ENCODE assay signal across 23 cellular contexts in genomic region chr10:60958892-60959601, GRCh38. TPM values are rescaled to one million over a fixed set of nuclear protein-coding genes. Genes with fewer than 3 reads are reported as not detected.
DNase-seq lines count a peak whose midpoint lies in the region; ATAC-seq and TF ChIP-seq lines count a peak whose summit lies in the region.
"Had no signal": no experiment of that assay in that cellular context is flagged by ENCODE, and none has a peak within 500 bp of the region (broad histone marks: within the 10 kb centered on the region; RNA-seq: fewer than 3 reads in every experiment).

No MANE protein-coding gene starts in this region.

- TF ChIP-seq POLR2A in lower leg skin (IDR thresholded peaks at IDR 0.05), result no peak

- peak overlapping the region; percentile 79 for H3K27ac ChIP-seq in SJSA1
- H3K27ac ChIP-seq: lower lobe of right lung, RWPE1 had no signal

- H3K9me3 ChIP-seq in SJSA1 (replicated peaks), result no peaks in the 10 kb centered on the region
- H3K9me3 ChIP-seq: Caco-2, lower lobe of right lung, stomach had no signal

- WGBS in lower leg skin, 2 donors, result 44 to 46% methylated on average over 3 of the region's 3 CpGs

- no peaks in the 10 kb centered on the region for H3K36me3 Mint-ChIP-seq in osteocyte (ENCODE audit: unreplicated experiment)
- no peaks in the 10 kb centered on the region for H3K36me3 Mint-ChIP-seq in stimulated activated memory B cell treated with anti-CD40 and anti-IgM and Interleukin-4, amounts not matched to agents 10 μg/mL and 1 μg/mL and 100 μg/mL, for 72 hours
- H3K36me3 Mint-ChIP-seq: natural killer cell, WTC11 had no signal

- no peaks in the 10 kb centered on the region for H3K27me3 ChIP-seq in SJSA1 (replicated peaks)
- H3K27me3 ChIP-seq: stomach had no signal

- H3K4me3 Mint-ChIP-seq in osteocyte (ENCODE audit: unreplicated experiment), result no peak overlapping the region
- no peak overlapping the region for H3K4me3 Mint-ChIP-seq in stimulated activated memory B cell treated with anti-CD40 and anti-IgM and Interleukin-4, amounts not matched to agents 10 μg/mL and 1 μg/mL and 100 μg/mL, for 72 hours
- H3K4me3 Mint-ChIP-seq: natural killer cell, WTC11 had no signal

- peak overlapping the region; percentile 29 for H3K27ac Mint-ChIP-seq in osteocyte (ENCODE audit: unreplicated experiment)
- H3K27ac Mint-ChIP-seq in stimulated activated memory B cell treated with anti-CD40 and anti-IgM and Interleukin-4, amounts not matched to agents 10 μg/mL and 1 μg/mL and 100 μg/mL, for 72 hours, result no peak overlapping the region
- H3K27ac Mint-ChIP-seq: activated T-helper 2 cell treated with anti-CD3 and anti-CD28 coated beads, Interferon-gamma antibody, Interleukin-2, Interleukin-4, amounts not matched to agents 10 μg/mL and 5 μg/mL and 100 μg/mL, durations not matched to agents 14 hours and 24 hours and 36 hours; natural killer cell; WTC11 had no signal

- ATAC-seq in stimulated activated memory B cell treated with anti-CD40 and anti-IgM and Interleukin-4, amounts not matched to agents 10 μg/mL and 1 μg/mL and 100 μg/mL, for 72 hours, result no peak
- no peak for ATAC-seq in GM18511 (IDR thresholded peaks at IDR 0.05; ENCODE audit: unreplicated experiment)
- ATAC-seq: HCT116, lower lobe of right lung, natural killer cell, WTC11 had no signal

- no peaks in the 10 kb centered on the region for H3K27me3 Mint-ChIP-seq in osteocyte (ENCODE audit: unreplicated experiment)
- no peaks in the 10 kb centered on the region for H3K27me3 Mint-ChIP-seq in stimulated activated memory B cell treated with anti-CD40 and anti-IgM and Interleukin-4, amounts not matched to agents 10 μg/mL and 1 μg/mL and 100 μg/mL, for 72 hours

- DNase-seq in ELR (ENCODE audit: low read depth), result peak; percentile 69
- peak; percentile 47 to 89 for DNase-seq in SJSA1 (ENCODE audit: low read depth in 1 of 2, low spot score in 2 of 2)
- peak; percentile 26 for DNase-seq in fibroblast of gingiva (ENCODE audit: low read depth)
- no peak for DNase-seq in osteocyte (ENCODE audit: extremely low spot score, unreplicated experiment)
- DNase-seq in effector CD4-positive, alpha-beta T cell, result no peak
- no peak for DNase-seq in lower leg skin (ENCODE audit: low spot score in 2 of 2)
- DNase-seq: activated CD8-positive, alpha-beta memory T cell treated with anti-CD3 and anti-CD28 coated beads for 24 hours; AML-193; amniotic stem cell; Caco-2; lower lobe of right lung; MV-4-11; natural killer cell; NCI-H2081 treated with DMSO at 0.1 percent for 48 hours; NCI-H69; stomach had no signal

- no peaks in the 10 kb centered on the region for H3K9me3 Mint-ChIP-seq in osteocyte (ENCODE audit: unreplicated experiment)
- no peaks in the 10 kb centered on the region for H3K9me3 Mint-ChIP-seq in stimulated activated memory B cell treated with anti-CD40 and anti-IgM and Interleukin-4, amounts not matched to agents 10 μg/mL and 1 μg/mL and 100 μg/mL, for 72 hours
- H3K9me3 Mint-ChIP-seq: activated T-helper 2 cell treated with anti-CD3 and anti-CD28 coated beads, Interferon-gamma antibody, Interleukin-2, Interleukin-4, amounts not matched to agents 10 μg/mL and 5 μg/mL and 100 μg/mL, durations not matched to agents 14 hours and 24 hours and 36 hours; natural killer cell; WTC11 had no signal

- no peaks in the 10 kb centered on the region for H3K36me3 ChIP-seq in SJSA1
- H3K36me3 ChIP-seq: lower lobe of right lung, stomach had no signal

- H3K4me1 ChIP-seq in SJSA1 (replicated peaks), result peaks cover 81% of the 10 kb centered on the region

- no peak for TF ChIP-seq CTCF in osteocyte (IDR thresholded peaks at IDR 0.05)
- TF ChIP-seq CTCF in lower leg skin (IDR thresholded peaks at IDR 0.05), result no peak

- intact Hi-C loops in lower leg skin (cut with DNase I; ENCODE audit: low total_unique reads), result no loop called here

- peaks cover 46% of the 10 kb centered on the region for H3K4me1 Mint-ChIP-seq in osteocyte (ENCODE audit: unreplicated experiment)
- H3K4me1 Mint-ChIP-seq in stimulated activated memory B cell treated with anti-CD40 and anti-IgM and Interleukin-4, amounts not matched to agents 10 μg/mL and 1 μg/mL and 100 μg/mL, for 72 hours, result peaks cover 11% of the 10 kb centered on the region
- H3K4me1 Mint-ChIP-seq: natural killer cell had no signal

- H3K4me3 ChIP-seq in SJSA1, result no peak overlapping the region
- H3K4me3 ChIP-seq in lower leg skin (ENCODE audit: low read depth, poor library complexity, severe bottlenecking), result no peak overlapping the region
- H3K4me3 ChIP-seq: lower lobe of right lung, stomach had no signal

RNA-seq across cellular contexts. Expression of gene RHOBTB1, which starts 15.1 kb away (rescaled TPM):
- total RNA-seq in SJSA1 (2014; rRNA removed; shearing (Covaris generic)), result 17.7 and 32.1 TPM in 2 replicates
- total RNA-seq in osteocyte (16.0 and 17.2 TPM in 2 replicates), lower leg skin (1 to 10 TPM; 2.4 to 6.9 (median 4.2) TPM)
- total RNA-seq: T-helper 1 cell treated with Interleukin-12 subunit alpha and Interleukin-12 subunit beta and Interleukin-4 antibody, amounts not matched to agents 30 ng/mL and 1 ng/mL, for 36 hours had no signal

Comparison
In these comparisons a context has a peak if more than half of its experiments do, and no peak if none do; other contexts are left out.
1. DNase-seq: peak in ELR (single experiment), SJSA1 (2 of 2) and fibroblast of gingiva (single experiment); none in osteocyte (single experiment), effector CD4-positive, alpha-beta T cell (single experiment) and lower leg skin (0 of 2).